In genomic region chr6:108243836-108244235, GRCh38 we compare ENCODE assay signal across 23 cellular contexts. TPM values are rescaled to one million over a fixed set of nuclear protein-coding genes. Genes with fewer than 3 reads are reported as not detected.
A peak's percentile ranks its signal among the peaks of the same experiment; 100 is the strongest.
DNase-seq lines count a peak whose midpoint lies in the region; ATAC-seq, FAIRE-seq and TF ChIP-seq lines count a peak whose summit lies in the region.
"Had no signal": no experiment of that assay in that cellular context is flagged by ENCODE, and none has a peak within 500 bp of the region (broad histone marks: within the 10 kb centered on the region; RNA-seq: fewer than 3 reads in every experiment).

No MANE protein-coding gene starts in this region.

- in situ Hi-C loops in gastrocnemius medialis (cut with MboI; ENCODE audit: low sequenced_read_pairs in 4 of 4) = no loop called here

- H3K36me3 ChIP-seq in neutrophil (no peaks in the 10 kb centered on the region), gastrocnemius medialis (peaks cover 0 to 5% of the 10 kb centered on the region in 2 donors)

- TF ChIP-seq CTCF in cardiac fibroblast (IDR thresholded peaks at IDR 0.05; ENCODE audit: low read depth, low read length) (no peak), fibroblast of pulmonary artery (IDR thresholded peaks at IDR 0.05; ENCODE audit: low read length, missing control alignments) (no peak), neutrophil (IDR thresholded peaks at IDR 0.05) (no peak), gastrocnemius medialis (IDR thresholded peaks at IDR 0.05 in 4 of 5, conservative IDR thresholded peaks at IDR 0.05 in 1 of 5) (no peak)

- H3K9me3 Mint-ChIP-seq in stimulated activated naive CD8-positive, alpha-beta T cell treated with anti-CD3 and anti-CD28 coated beads, Interleukin-15, Interleukin-2, amounts not matched to agents 100 ng/mL and 50 ng/mL, for 24 hours = peaks cover 7% of the 10 kb centered on the region
- H3K9me3 Mint-ChIP-seq in stimulated activated naive CD8-positive, alpha-beta T cell treated with anti-CD3 and anti-CD28 coated beads, Interleukin-15, amount 100 ng/mL, for 72 hours = peaks cover 5 to 10% of the 10 kb centered on the region in 2 donors

- no peak for FAIRE-seq in RCC 7860 (lab: Jason Lieb, UNC)
- FAIRE-seq: A204.1, G401.6, GM12892 had no signal

- no peaks in the 10 kb centered on the region for H3K27me3 ChIP-seq in neutrophil
- no peaks in the 10 kb centered on the region for H3K27me3 ChIP-seq in gastrocnemius medialis
- H3K27me3 ChIP-seq: BLaER1 had no signal

- intact Hi-C loops in gastrocnemius medialis (cut with DNase I; ENCODE audit: low total_unique reads) = no loop called here

- H3K27ac ChIP-seq in neutrophil (peak overlapping the region; percentile 3), gastrocnemius medialis (no peak overlapping the region)
- H3K27ac ChIP-seq: 22Rv1, BLaER1, C4-2B had no signal

- no peak for ATAC-seq in stimulated activated naive CD8-positive, alpha-beta T cell treated with anti-CD3 and anti-CD28 coated beads, Interleukin-15, amount 100 ng/mL, for 72 hours
- no peak for ATAC-seq in gastrocnemius medialis
- ATAC-seq: CD8-positive, alpha-beta T cell; GM23338; HCT116 had no signal

- H3K36me3 Mint-ChIP-seq in stimulated activated naive CD8-positive, alpha-beta T cell treated with anti-CD3 and anti-CD28 coated beads, Interleukin-15, Interleukin-2, amounts not matched to agents 100 ng/mL and 50 ng/mL, for 24 hours (ENCODE audit: low read depth) = peaks cover 79% of the 10 kb centered on the region

- H3K4me3 Mint-ChIP-seq in stimulated activated naive CD8-positive, alpha-beta T cell treated with anti-CD3 and anti-CD28 coated beads, Interleukin-15, Interleukin-2, amounts not matched to agents 100 ng/mL and 50 ng/mL, for 24 hours = no peak overlapping the region
- no peak overlapping the region for H3K4me3 Mint-ChIP-seq in stimulated activated naive CD8-positive, alpha-beta T cell treated with anti-CD3 and anti-CD28 coated beads, Interleukin-15, amount 100 ng/mL, for 72 hours
- H3K4me3 Mint-ChIP-seq: B cell; CD4-positive, CD25-positive, alpha-beta regulatory T cell; CD8-positive, alpha-beta T cell; GM23338; H9 had no signal

- no peaks in the 10 kb centered on the region for H3K9me3 ChIP-seq in neutrophil
- no peaks in the 10 kb centered on the region for H3K9me3 ChIP-seq in gastrocnemius medialis

- peaks cover 32 to 35% of the 10 kb centered on the region in 2 experiments for H3K4me1 ChIP-seq in neutrophil (ENCODE audit: control insufficient read depth in 1 of 2, insufficient read depth in 1 of 2, low read depth in 1 of 2, low read length in 1 of 2)
- H3K4me1 ChIP-seq in gastrocnemius medialis = peaks cover 0 to 6% of the 10 kb centered on the region in 2 donors
- H3K4me1 ChIP-seq: BLaER1 had no signal

- H3K4me3 ChIP-seq in cardiac fibroblast (replicated peaks in 1 of 2; ENCODE audit: low read depth in 2 of 2, low read length in 2 of 2) = no peak overlapping the region
- H3K4me3 ChIP-seq in fibroblast of pulmonary artery (replicated peaks; ENCODE audit: low read depth, low read length) = no peak overlapping the region
- H3K4me3 ChIP-seq in neutrophil (ENCODE audit: low read depth in 1 of 2, low read length in 1 of 2) = no peak overlapping the region
- H3K4me3 ChIP-seq in gastrocnemius medialis = no peak overlapping the region
- H3K4me3 ChIP-seq: BLaER1, GM23338 had no signal

- no peaks in the 10 kb centered on the region for H3K27me3 Mint-ChIP-seq in stimulated activated naive CD8-positive, alpha-beta T cell treated with anti-CD3 and anti-CD28 coated beads, Interleukin-15, Interleukin-2, amounts not matched to agents 100 ng/mL and 50 ng/mL, for 24 hours
- no peaks in the 10 kb centered on the region for H3K27me3 Mint-ChIP-seq in stimulated activated naive CD8-positive, alpha-beta T cell treated with anti-CD3 and anti-CD28 coated beads, Interleukin-15, amount 100 ng/mL, for 72 hours
- H3K27me3 Mint-ChIP-seq: B cell; CD4-positive, CD25-positive, alpha-beta regulatory T cell had no signal

- H3K27ac Mint-ChIP-seq in stimulated activated naive CD8-positive, alpha-beta T cell treated with anti-CD3 and anti-CD28 coated beads, Interleukin-15, Interleukin-2, amounts not matched to agents 100 ng/mL and 50 ng/mL, for 24 hours = peak overlapping the region; percentile 7
- H3K27ac Mint-ChIP-seq in stimulated activated naive CD8-positive, alpha-beta T cell treated with anti-CD3 and anti-CD28 coated beads, Interleukin-15, amount 100 ng/mL, for 72 hours = no peak overlapping the region
- H3K27ac Mint-ChIP-seq: B cell; CD4-positive, CD25-positive, alpha-beta regulatory T cell; GM23338; H9 had no signal

- TF ChIP-seq POLR2A in gastrocnemius medialis (IDR thresholded peaks at IDR 0.05) = no peak

- peaks cover 29% of the 10 kb centered on the region for H3K4me1 Mint-ChIP-seq in stimulated activated naive CD8-positive, alpha-beta T cell treated with anti-CD3 and anti-CD28 coated beads, Interleukin-15, Interleukin-2, amounts not matched to agents 100 ng/mL and 50 ng/mL, for 24 hours (ENCODE audit: low read depth)
- H3K4me1 Mint-ChIP-seq in stimulated activated naive CD8-positive, alpha-beta T cell treated with anti-CD3 and anti-CD28 coated beads, Interleukin-15, amount 100 ng/mL, for 72 hours = peaks cover 26% of the 10 kb centered on the region
- H3K4me1 Mint-ChIP-seq: GM23338 had no signal

- no peak for DNase-seq in stimulated activated naive CD8-positive, alpha-beta T cell treated with anti-CD3 and anti-CD28 coated beads, Interleukin-15, amount 100 ng/mL, for 72 hours
- DNase-seq in cardiac fibroblast (ENCODE audit: low read depth in 2 of 2) (peak; percentile 33 to 39), fibroblast of pulmonary artery (ENCODE audit: low read depth) (peak; percentile 55), gastrocnemius medialis (no peak), NCI-H2107 (lab: John Stamatoyannopoulos, UW) (no peak), RCC 7860 (ENCODE audit: low spot score) (no peak)
- DNase-seq: Caco-2; CD4-positive, CD25-positive, alpha-beta regulatory T cell; CD8-positive, alpha-beta T cell; DMS153; DND-41; H9 had no signal

RNA-seq across cellular contexts. Expression of gene SNX3, which starts 17.0 kb away (rescaled TPM):
- total RNA-seq in gastrocnemius medialis = 100 to 1,000 TPM; 150 to 177 (median 168) TPM

RNA-seq across cellular contexts. Expression of gene AFG1L, which starts 51.0 kb away (rescaled TPM):
- 1 to 10 TPM; 2.1 to 7.0 (median 2.6) TPM for total RNA-seq in gastrocnemius medialis

Comparison
In these comparisons a context has a peak if more than half of its experiments do, and no peak if none do; other contexts are left out.
1. DNase-seq: peak in cardiac fibroblast (2 of 2) and fibroblast of pulmonary artery (single experiment); none in stimulated activated naive CD8-positive, alpha-beta T cell treated with anti-CD3 and anti-CD28 coated beads, Interleukin-15, amount 100 ng/mL, for 72 hours (0 of 2), gastrocnemius medialis (0 of 2), NCI-H2107 (single experiment) and RCC 7860 (single experiment).